In the genomic region with DNA sequence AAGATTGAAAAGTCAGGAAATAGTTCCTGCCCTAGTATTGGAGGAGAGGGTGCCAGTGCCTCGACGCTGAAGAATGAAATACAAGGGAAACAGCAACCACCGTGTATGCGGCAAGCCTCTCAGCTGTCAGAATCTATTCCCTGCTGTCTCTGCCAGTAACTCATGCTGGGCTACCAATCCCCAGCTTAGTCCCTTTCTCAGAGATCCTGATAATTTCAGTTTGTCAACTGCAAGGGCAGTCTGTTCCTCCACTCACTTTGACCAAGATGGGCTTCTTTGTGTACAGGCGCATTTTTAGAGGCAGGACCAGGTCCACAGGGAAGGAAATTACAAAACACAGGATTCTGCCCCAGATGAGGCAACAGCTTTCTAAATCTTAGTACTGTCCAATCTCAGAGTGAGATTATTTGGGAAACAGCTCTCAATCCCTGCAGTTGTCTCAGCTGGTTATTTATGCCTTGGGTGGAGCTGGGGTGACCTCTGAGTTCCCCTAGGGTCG, we compare ENCODE assay signal across 1 cellular context.
TF ChIP-seq lines count a peak whose summit lies in the region.

No MANE protein-coding gene starts in this region.

TF ChIP-seq in H1, 55 proteins besides CTCF, POLR2A, EP300 and RAD21:
- TF ChIP-seq NRF1 (IDR thresholded peaks at IDR 0.05; ENCODE audit: low read depth, low read length) = no peak
- no peak for TF ChIP-seq TBP (IDR thresholded peaks at IDR 0.05; ENCODE audit: low read depth, low read length)
- TF ChIP-seq CREB1 (IDR thresholded peaks at IDR 0.05) = no peak
- TF ChIP-seq CHD1 (IDR thresholded peaks at IDR 0.05; ENCODE audit: low read depth, low read length) = no peak
- TF ChIP-seq SIX5 (IDR thresholded peaks at IDR 0.05; ENCODE audit: low read depth, low read length) = no peak
- TF ChIP-seq YY1 (IDR thresholded peaks at IDR 0.05; ENCODE audit: low read depth, low read length) = no peak
- TF ChIP-seq BRCA1 (IDR thresholded peaks at IDR 0.05; ENCODE audit: low read depth, low read length) = no peak
